ENCODE assay signal across 10 cellular contexts in the genomic region with DNA sequence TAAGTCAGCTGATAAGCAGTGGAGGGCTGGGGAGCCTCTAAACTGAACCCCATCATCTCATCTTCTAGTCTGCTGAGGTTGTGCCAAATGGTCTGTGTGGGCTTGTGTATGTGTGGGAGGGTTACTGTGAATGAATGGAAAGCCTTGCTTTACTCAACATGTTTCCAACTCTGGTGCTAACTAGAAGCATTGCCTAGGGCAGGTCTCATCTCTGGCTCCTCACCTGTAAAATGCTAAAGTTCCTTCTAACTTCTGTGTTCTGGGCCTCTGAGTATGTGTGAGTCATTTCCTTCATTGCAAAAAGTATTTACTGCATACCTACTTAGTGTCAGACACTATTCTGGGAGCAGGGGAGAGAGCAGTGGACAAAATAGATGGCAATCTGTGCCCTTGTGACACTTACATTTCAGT. TPM values are rescaled to one million over a fixed set of nuclear protein-coding genes. Genes with fewer than 3 reads are reported as not detected.
DNase-seq lines count a peak whose midpoint lies in the region; ATAC-seq and TF ChIP-seq lines count a peak whose summit lies in the region.
"Had no signal": no experiment of that assay in that cellular context is flagged by ENCODE, and none has a peak within 500 bp of the region (broad histone marks: within the 10 kb centered on the region; RNA-seq: fewer than 3 reads in every experiment).

No MANE protein-coding gene starts in this region.

- in situ Hi-C loops in GM23248 (cut with MboI) = loop anchor here (10.0 kb wide), 2 partner anchors 222 to 302 kb away; no protein-coding TSS in a partner anchor

- H3K9me3 ChIP-seq in GM23248 (ENCODE audit: low read depth) (no peaks in the 10 kb centered on the region), Peyer's patch (no peaks in the 10 kb centered on the region), aorta (ENCODE audit: control insufficient read depth, low read length) (no peaks in the 10 kb centered on the region)

- H3K27me3 ChIP-seq in GM23248 (replicated peaks; ENCODE audit: insufficient read depth) (peaks cover 44% of the 10 kb centered on the region), Peyer's patch (no peaks in the 10 kb centered on the region), aorta (ENCODE audit: control insufficient read depth in 1 of 2, insufficient read depth in 2 of 2, low read length in 1 of 2) (no peaks in the 10 kb centered on the region)

- intact Hi-C loops in aorta (cut with DNase I) = loop anchor here in 1 of 2 donors (5.0 kb wide), 1 partner anchor 294 kb away; no protein-coding TSS in a partner anchor

- no peaks in the 10 kb centered on the region for H3K9me2 ChIP-seq in GM23248 (ENCODE audit: insufficient read depth)

- H3K27ac ChIP-seq in GM23248 (no peak overlapping the region), Peyer's patch (peak overlapping the region in 1 of 4 donors; percentile 60), epithelial cell of prostate (peak overlapping the region; percentile 81), aorta (ENCODE audit: low read depth in 1 of 2, low read length in 2 of 2) (no peak overlapping the region)

- H3K4me3 ChIP-seq in GM23248 (no peak overlapping the region), Peyer's patch (peak overlapping the region in 3 of 4 donors; percentile 31 to 64 (median 53)), aorta (ENCODE audit: low read length in 2 of 2) (no peak overlapping the region)

- no peaks in the 10 kb centered on the region for H4K20me1 ChIP-seq in GM23248 (ENCODE audit: insufficient read depth)

- peak in 1 of 2 donors; percentile 26 for TF ChIP-seq POLR2A in Peyer's patch (IDR thresholded peaks at IDR 0.05)

- DNase-seq in GM23248 (peak; percentile 42), Peyer's patch (no peak), epithelial cell of prostate (ENCODE audit: low read depth, low spot score) (peak; percentile 61), omental fat pad (ENCODE audit: low spot score) (no peak), aorta (no peak), HuH-7 (ENCODE audit: low spot score) (no peak)
- DNase-seq: NCI-H2107; stimulated activated CD4-positive, alpha-beta T cell treated with anti-CD3 and anti-CD28 coated beads, Interleukin-2, amount 100 ng/mL, for 24 hours had no signal

- H3F3A ChIP-seq in GM23248 (ENCODE audit: insufficient read depth) = peaks cover 10% of the 10 kb centered on the region; the same call in 1 of the 2 replicates

- peak; percentile 12 for ATAC-seq in omental fat pad (ENCODE audit: low FRiP score)
- ATAC-seq in GM21825 (IDR thresholded peaks at IDR 0.05; ENCODE audit: unreplicated experiment) = no peak
- no peak for ATAC-seq in aorta (ENCODE audit: low FRiP score)
- ATAC-seq in GM21447 (IDR thresholded peaks at IDR 0.05; ENCODE audit: unreplicated experiment) = no peak

- H3K4me2 ChIP-seq in GM23248 (ENCODE audit: unreplicated experiment) = peak overlapping the region; percentile 28

- TF ChIP-seq CTCF in Peyer's patch (IDR thresholded peaks at IDR 0.05) (no peak), omental fat pad (IDR thresholded peaks at IDR 0.05) (no peak)

- peaks cover 8% of the 10 kb centered on the region; the same call in 1 of the 2 replicates for H3K4me1 ChIP-seq in GM23248 (ENCODE audit: insufficient read depth)
- H3K4me1 ChIP-seq in Peyer's patch = peaks cover 0 to 42% (median 4%) of the 10 kb centered on the region in 4 donors
- no peaks in the 10 kb centered on the region for H3K4me1 ChIP-seq in aorta (ENCODE audit: control insufficient read depth in 1 of 2, insufficient read depth in 2 of 2, low read length in 2 of 2)

- no peak overlapping the region for H2AFZ ChIP-seq in GM23248

- H3K79me2 ChIP-seq in GM23248 (ENCODE audit: insufficient read depth) = no peaks in the 10 kb centered on the region

- H3K36me3 ChIP-seq in GM23248 (ENCODE audit: low read depth) (no peaks in the 10 kb centered on the region), Peyer's patch (peaks cover 0 to 9% (median 0%) of the 10 kb centered on the region in 3 donors), aorta (ENCODE audit: control insufficient read depth in 1 of 2, insufficient read depth in 2 of 2, low read length in 1 of 2) (no peaks in the 10 kb centered on the region)

- no peak overlapping the region for H3K9ac ChIP-seq in GM23248

RNA-seq across cellular contexts. Expression of a gene that starts 1.3 kb away (rescaled TPM):
- total RNA-seq in GM23248 (2014; rRNA removed; shearing (Covaris generic)) = 0.25 and 0.43 TPM in 2 replicates
- polyA plus RNA-seq in GM23248 (2016; fragmentation: Nextera tagmentation; extraction: Ambion mirVana) = 0.11 and 0.38 TPM in 2 replicates
- 10 to 100 TPM; 19.3 to 63.5 (median 35.7) TPM for total RNA-seq in Peyer's patch
- 10 to 100 TPM in 1 of 4 donors, 1 to 10 TPM in 2, under 1 TPM in 1; 0.94 to 53.2 (median 1.2) TPM for total RNA-seq in omental fat pad
- 10 to 100 TPM in 1 of 2 donors, 1 to 10 TPM in 1; 9.1 to 23.7 TPM for total RNA-seq in aorta
- polyA plus RNA-seq in aorta = under 1 TPM; 0.03 to 0.38 TPM

Comparison
In these comparisons a context has a peak if more than half of its experiments do, and no peak if none do; other contexts are left out.
1. DNase-seq: peak in GM23248 (single experiment) and epithelial cell of prostate (single experiment); none in Peyer's patch (0 of 3), omental fat pad (single experiment), aorta (0 of 2) and HuH-7 (single experiment).
2. H3K4me3 ChIP-seq: peak in Peyer's patch (3 of 4); none in GM23248 (single experiment) and aorta (0 of 2).